Comparison of ENCODE assay signal across 17 cellular contexts in genomic region chr21:40373760-40374159, GRCh38.
DNase-seq lines count a peak whose midpoint lies in the region; ATAC-seq and FAIRE-seq lines count a peak whose summit lies in the region.
"Had no signal": no experiment of that assay in that cellular context is flagged by ENCODE, and none has a peak within 500 bp of the region (broad histone marks: within the 10 kb centered on the region; RNA-seq: fewer than 3 reads in every experiment).

No MANE protein-coding gene starts in this region.

- DNase-seq in DMS53 (lab: John Stamatoyannopoulos, UW), result peak; percentile 10
- no peak for DNase-seq in DMS53 treated with DMSO at 0.1 percent for 48 hours (lab: John Stamatoyannopoulos, UW; ENCODE audit: unreplicated experiment)
- DNase-seq in caudate nucleus (lab: John Stamatoyannopoulos, UW), result peak in 2 of 61 donors; percentile 26 to 35
- no peak for DNase-seq in stimulated activated CD4-positive, alpha-beta T cell treated with anti-CD3 and anti-CD28 coated beads, Interleukin-2, amount 100 ng/mL, for 24 hours
- DNase-seq in RKO (ENCODE audit: low spot score), result no peak
- DNase-seq: CD8-positive, alpha-beta T cell; DMS79; EL; GM23248 had no signal

- no peak for ATAC-seq in HG02798 (IDR thresholded peaks at IDR 0.05; ENCODE audit: poor library complexity, unreplicated experiment)
- ATAC-seq: CD8-positive, alpha-beta T cell; HCT116 had no signal

- peak overlapping the region; percentile 85 for H3K27ac ChIP-seq in caudate nucleus (ENCODE audit: low read depth, low read length)
- H3K27ac ChIP-seq: 22Rv1, GM23248 had no signal

- peak; percentile 61 for FAIRE-seq in islet of Langerhans (lab: Jason Lieb, UNC)
- FAIRE-seq: D721Med, G401.6, GM12891, H54 had no signal
